22 cellular contexts compared by ENCODE assay signal in the genomic region with DNA sequence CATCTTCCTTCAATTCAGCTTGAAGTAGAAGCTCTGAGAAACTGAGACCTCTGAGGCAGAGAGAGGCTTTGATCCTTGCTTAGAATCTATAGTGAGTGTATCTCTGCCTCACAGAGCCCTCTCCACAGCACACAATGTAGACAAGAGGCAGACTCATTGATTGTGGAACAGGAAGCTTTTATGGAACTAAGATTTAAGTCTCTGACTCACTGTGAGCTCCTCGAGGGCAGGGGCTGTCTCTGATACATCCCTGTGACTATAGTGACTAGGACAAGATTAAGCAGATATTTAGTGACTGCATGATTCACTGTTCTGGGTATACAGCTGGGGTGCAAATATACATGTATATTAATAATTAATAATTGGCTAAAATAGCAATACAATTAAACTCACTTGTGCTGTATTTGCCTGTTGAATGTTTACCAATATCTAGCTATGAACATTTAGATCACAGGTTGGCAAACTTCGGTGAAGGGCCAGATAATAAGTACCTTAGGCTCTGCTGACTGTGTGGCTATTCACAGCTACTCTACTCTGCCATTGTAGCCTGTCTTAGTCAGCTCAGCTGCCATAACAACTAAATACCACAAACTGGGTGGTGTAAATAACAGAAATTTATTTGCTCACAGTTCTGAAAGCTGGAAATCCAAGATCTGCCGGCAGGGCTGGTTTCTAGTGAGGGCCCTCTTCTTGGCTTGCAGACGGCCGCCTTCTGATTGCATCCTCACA. TPM values are rescaled to one million over a fixed set of nuclear protein-coding genes. Genes with fewer than 3 reads are reported as not detected.
"Had no signal": no experiment of that assay in that cellular context is flagged by ENCODE, and none has a peak within 500 bp of the region (broad histone marks: within the 10 kb centered on the region; RNA-seq: fewer than 3 reads in every experiment).

No MANE protein-coding gene starts in this region.

- H3K4me3 ChIP-seq: body of pancreas, left ventricle myocardium inferior, sigmoid colon had no signal

- H3K36me3 ChIP-seq: left ventricle myocardium inferior, sigmoid colon had no signal

- ATAC-seq: activated CD8-positive, alpha-beta memory T cell treated with anti-CD3 and anti-CD28 coated beads, Interleukin-2, amount 10 ng/mL, durations not matched to agents 7 days and 5 days; body of pancreas; natural killer cell had no signal

- H3K4me3 Mint-ChIP-seq: activated CD4-positive, alpha-beta memory T cell treated with anti-CD3 and anti-CD28 coated beads for 36 hours; activated CD8-positive, alpha-beta memory T cell treated with anti-CD3 and anti-CD28 coated beads, Interleukin-2, amount 10 ng/mL, durations not matched to agents 7 days and 5 days; activated T-helper 1 cell treated with anti-CD3 and anti-CD28 coated beads, Interleukin-12 subunit alpha, Interleukin-12 subunit beta, Interleukin-2, Interleukin-4 antibody, amounts not matched to agents 30 ng/mL and 10 ng/mL and 1 ng/mL, durations not matched to agents 14 hours and 24 hours and 36 hours; immature natural killer cell; natural killer cell had no signal

- H3K4me1 Mint-ChIP-seq: activated CD8-positive, alpha-beta memory T cell treated with anti-CD3 and anti-CD28 coated beads, Interleukin-2, amount 10 ng/mL, durations not matched to agents 7 days and 5 days; immature natural killer cell; natural killer cell had no signal

- DNase-seq: activated CD4-positive, alpha-beta memory T cell treated with anti-CD3 and anti-CD28 coated beads for 36 hours; activated CD4-positive, alpha-beta T cell treated with anti-CD3 and anti-CD28 coated beads for 48 hours; activated CD8-positive, alpha-beta memory T cell treated with anti-CD3 and anti-CD28 coated beads, Interleukin-2, amount 10 ng/mL, durations not matched to agents 7 days and 5 days; activated gamma-delta T cell; activated naive CD4-positive, alpha-beta T cell treated with anti-CD3 and anti-CD28 coated beads, Interleukin-2, amount 50 U/mL, for 16 hours; anterior cingulate cortex; body of pancreas; caudate nucleus; foreskin melanocyte; immature natural killer cell; kidney glomerular epithelial cell; left ventricle myocardium inferior; midbrain; natural killer cell; retina; sigmoid colon; stimulated activated CD4-positive, alpha-beta T cell treated with anti-CD3 and anti-CD28 coated beads, Interleukin-4, amount 100 ng/mL, for 24 hours; stimulated activated naive CD4-positive, alpha-beta T cell treated with Interleukin-2 at 50 U/mL for 16 hours; SW 1271; T-helper 2 cell had no signal

- H3K27me3 ChIP-seq: body of pancreas, sigmoid colon had no signal

- H3K9me3 ChIP-seq: body of pancreas, sigmoid colon had no signal

- H3K9me3 Mint-ChIP-seq: activated CD4-positive, alpha-beta memory T cell treated with anti-CD3 and anti-CD28 coated beads for 36 hours; activated T-helper 1 cell treated with anti-CD3 and anti-CD28 coated beads, Interleukin-12 subunit alpha, Interleukin-12 subunit beta, Interleukin-2, Interleukin-4 antibody, amounts not matched to agents 30 ng/mL and 10 ng/mL and 1 ng/mL, durations not matched to agents 14 hours and 24 hours and 36 hours; immature natural killer cell; natural killer cell had no signal

- H3K4me1 ChIP-seq: body of pancreas, left ventricle myocardium inferior, sigmoid colon had no signal

- H3K36me3 Mint-ChIP-seq: activated CD4-positive, alpha-beta memory T cell treated with anti-CD3 and anti-CD28 coated beads for 36 hours; activated CD8-positive, alpha-beta memory T cell treated with anti-CD3 and anti-CD28 coated beads, Interleukin-2, amount 10 ng/mL, durations not matched to agents 7 days and 5 days; immature natural killer cell; natural killer cell had no signal

- H3K27ac ChIP-seq: body of pancreas, left ventricle myocardium inferior, sigmoid colon had no signal

- H3K27ac Mint-ChIP-seq: activated CD4-positive, alpha-beta memory T cell treated with anti-CD3 and anti-CD28 coated beads for 36 hours; activated CD8-positive, alpha-beta memory T cell treated with anti-CD3 and anti-CD28 coated beads, Interleukin-2, amount 10 ng/mL, durations not matched to agents 7 days and 5 days; activated T-helper 1 cell treated with anti-CD3 and anti-CD28 coated beads, Interleukin-12 subunit alpha, Interleukin-12 subunit beta, Interleukin-2, Interleukin-4 antibody, amounts not matched to agents 30 ng/mL and 10 ng/mL and 1 ng/mL, durations not matched to agents 14 hours and 24 hours and 36 hours; immature natural killer cell; natural killer cell; progenitor cell of endocrine pancreas had no signal

RNA-seq across cellular contexts. Expression of a gene that starts 54.4 kb away (rescaled TPM):
- polyA plus RNA-seq: immature natural killer cell had no signal
